1 cellular context compared by ENCODE assay signal in the genomic region with DNA sequence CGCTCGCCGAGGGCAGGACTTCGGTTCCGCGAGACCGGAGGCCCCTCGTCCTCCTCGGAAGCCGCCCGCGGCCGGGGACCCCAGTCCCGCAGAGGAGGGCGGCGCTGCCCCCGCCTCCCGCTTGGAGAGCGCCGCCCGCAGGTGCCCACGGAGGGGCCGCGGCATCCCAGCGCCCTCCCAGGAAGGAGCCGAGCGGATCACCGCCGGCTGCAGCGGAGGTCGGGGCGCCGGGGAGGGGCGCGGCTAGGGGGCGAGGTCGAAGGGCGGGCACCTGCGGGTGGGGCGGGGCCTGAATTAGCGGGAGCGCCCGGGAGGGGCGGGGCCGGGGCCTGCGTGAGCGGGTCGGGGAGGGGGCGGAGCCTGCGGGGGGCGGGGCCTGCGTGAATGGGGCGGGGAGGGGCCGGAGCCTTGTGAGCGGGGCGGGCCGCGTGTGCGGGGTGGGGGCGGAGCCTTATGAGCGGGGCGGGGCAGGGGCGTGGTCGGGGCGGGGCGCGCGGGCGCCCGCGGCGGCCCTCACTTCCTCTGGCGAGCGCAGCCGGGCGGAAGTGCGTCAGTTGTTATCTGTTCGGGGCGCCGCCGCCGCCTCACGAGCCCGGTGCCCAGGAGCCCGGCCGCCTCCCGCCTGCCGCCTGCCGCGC.
TF ChIP-seq lines count a peak whose summit lies in the region.

A gene (plus strand): TSS at position 550 of the 638 bp plus-strand sequence.

TF ChIP-seq in K562, 482 proteins besides CTCF, POLR2A, EP300 and RAD21 (continued from another document and continues in another):
- no peak for TF ChIP-seq HOXB6 (CRISPR knock-in tag; IDR thresholded peaks at IDR 0.05; ENCODE audit: borderline replicate concordance)
- TF ChIP-seq ZNF77 (CRISPR knock-in tag; IDR thresholded peaks at IDR 0.05): no peak
- no peak for TF ChIP-seq TBL1XR1 (IDR thresholded peaks at IDR 0.05; ENCODE audit: low read length in 2 of 2)
- TF ChIP-seq, protein P1, sequence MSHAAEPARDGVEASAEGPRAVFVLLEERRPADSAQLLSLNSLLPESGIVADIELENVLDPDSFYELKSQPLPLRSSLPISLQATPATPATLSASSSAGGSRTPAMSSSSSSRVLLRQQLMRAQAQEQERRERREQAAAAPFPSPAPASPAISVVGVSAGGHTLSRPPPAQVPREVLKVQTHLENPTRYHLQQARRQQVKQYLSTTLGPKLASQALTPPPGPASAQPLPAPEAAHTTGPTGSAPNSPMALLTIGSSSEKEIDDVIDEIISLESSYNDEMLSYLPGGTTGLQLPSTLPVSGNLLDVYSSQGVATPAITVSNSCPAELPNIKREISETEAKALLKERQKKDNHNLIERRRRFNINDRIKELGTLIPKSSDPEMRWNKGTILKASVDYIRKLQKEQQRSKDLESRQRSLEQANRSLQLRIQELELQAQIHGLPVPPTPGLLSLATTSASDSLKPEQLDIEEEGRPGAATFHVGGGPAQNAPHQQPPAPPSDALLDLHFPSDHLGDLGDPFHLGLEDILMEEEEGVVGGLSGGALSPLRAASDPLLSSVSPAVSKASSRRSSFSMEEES (CRISPR knock-in tag; IDR thresholded peaks at IDR 0.05): no peak
- no peak for TF ChIP-seq POLR2H (tag; IDR thresholded peaks at IDR 0.05; ENCODE audit: low read depth)
- TF ChIP-seq, protein P2, sequence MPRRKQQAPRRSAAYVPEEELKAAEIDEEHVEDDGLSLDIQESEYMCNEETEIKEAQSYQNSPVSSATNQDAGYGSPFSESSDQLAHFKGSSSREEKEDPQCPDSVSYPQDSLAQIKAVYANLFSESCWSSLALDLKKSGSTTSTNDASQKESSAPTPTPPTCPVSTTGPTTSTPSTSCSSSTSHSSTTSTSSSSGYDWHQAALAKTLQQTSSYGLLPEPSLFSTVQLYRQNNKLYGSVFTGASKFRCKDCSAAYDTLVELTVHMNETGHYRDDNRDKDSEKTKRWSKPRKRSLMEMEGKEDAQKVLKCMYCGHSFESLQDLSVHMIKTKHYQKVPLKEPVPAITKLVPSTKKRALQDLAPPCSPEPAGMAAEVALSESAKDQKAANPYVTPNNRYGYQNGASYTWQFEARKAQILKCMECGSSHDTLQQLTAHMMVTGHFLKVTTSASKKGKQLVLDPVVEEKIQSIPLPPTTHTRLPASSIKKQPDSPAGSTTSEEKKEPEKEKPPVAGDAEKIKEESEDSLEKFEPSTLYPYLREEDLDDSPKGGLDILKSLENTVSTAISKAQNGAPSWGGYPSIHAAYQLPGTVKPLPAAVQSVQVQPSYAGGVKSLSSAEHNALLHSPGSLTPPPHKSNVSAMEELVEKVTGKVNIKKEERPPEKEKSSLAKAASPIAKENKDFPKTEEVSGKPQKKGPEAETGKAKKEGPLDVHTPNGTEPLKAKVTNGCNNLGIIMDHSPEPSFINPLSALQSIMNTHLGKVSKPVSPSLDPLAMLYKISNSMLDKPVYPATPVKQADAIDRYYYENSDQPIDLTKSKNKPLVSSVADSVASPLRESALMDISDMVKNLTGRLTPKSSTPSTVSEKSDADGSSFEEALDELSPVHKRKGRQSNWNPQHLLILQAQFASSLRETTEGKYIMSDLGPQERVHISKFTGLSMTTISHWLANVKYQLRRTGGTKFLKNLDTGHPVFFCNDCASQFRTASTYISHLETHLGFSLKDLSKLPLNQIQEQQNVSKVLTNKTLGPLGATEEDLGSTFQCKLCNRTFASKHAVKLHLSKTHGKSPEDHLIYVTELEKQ (CRISPR knock-in tag; IDR thresholded peaks at IDR 0.05): no peak
- no peak for TF ChIP-seq BRF1 (IDR thresholded peaks at IDR 0.05; ENCODE audit: borderline replicate concordance, extremely low read depth, insufficient read length)
- 0 out of 2 replicates have a peak, but pooled peaks have one; percentile 32 for TF ChIP-seq HCFC1 (IDR thresholded peaks at IDR 0.05; ENCODE audit: low read depth, low read length)
- no peak for TF ChIP-seq ZC3H4 (CRISPR knock-in tag; IDR thresholded peaks at IDR 0.05; ENCODE audit: borderline replicate concordance)
- TF ChIP-seq CSDE1 (IDR thresholded peaks at IDR 0.05): no peak
- TF ChIP-seq NFRKB (IDR thresholded peaks at IDR 0.05; ENCODE audit: low read depth): no peak
- TF ChIP-seq EP400 (IDR thresholded peaks at IDR 0.05): no peak
- no peak for TF ChIP-seq ZNF583 (CRISPR knock-in tag; IDR thresholded peaks at IDR 0.05)
- TF ChIP-seq NFE2 (IDR thresholded peaks at IDR 0.05; ENCODE audit: low read depth): no peak
- TF ChIP-seq, protein P3, sequence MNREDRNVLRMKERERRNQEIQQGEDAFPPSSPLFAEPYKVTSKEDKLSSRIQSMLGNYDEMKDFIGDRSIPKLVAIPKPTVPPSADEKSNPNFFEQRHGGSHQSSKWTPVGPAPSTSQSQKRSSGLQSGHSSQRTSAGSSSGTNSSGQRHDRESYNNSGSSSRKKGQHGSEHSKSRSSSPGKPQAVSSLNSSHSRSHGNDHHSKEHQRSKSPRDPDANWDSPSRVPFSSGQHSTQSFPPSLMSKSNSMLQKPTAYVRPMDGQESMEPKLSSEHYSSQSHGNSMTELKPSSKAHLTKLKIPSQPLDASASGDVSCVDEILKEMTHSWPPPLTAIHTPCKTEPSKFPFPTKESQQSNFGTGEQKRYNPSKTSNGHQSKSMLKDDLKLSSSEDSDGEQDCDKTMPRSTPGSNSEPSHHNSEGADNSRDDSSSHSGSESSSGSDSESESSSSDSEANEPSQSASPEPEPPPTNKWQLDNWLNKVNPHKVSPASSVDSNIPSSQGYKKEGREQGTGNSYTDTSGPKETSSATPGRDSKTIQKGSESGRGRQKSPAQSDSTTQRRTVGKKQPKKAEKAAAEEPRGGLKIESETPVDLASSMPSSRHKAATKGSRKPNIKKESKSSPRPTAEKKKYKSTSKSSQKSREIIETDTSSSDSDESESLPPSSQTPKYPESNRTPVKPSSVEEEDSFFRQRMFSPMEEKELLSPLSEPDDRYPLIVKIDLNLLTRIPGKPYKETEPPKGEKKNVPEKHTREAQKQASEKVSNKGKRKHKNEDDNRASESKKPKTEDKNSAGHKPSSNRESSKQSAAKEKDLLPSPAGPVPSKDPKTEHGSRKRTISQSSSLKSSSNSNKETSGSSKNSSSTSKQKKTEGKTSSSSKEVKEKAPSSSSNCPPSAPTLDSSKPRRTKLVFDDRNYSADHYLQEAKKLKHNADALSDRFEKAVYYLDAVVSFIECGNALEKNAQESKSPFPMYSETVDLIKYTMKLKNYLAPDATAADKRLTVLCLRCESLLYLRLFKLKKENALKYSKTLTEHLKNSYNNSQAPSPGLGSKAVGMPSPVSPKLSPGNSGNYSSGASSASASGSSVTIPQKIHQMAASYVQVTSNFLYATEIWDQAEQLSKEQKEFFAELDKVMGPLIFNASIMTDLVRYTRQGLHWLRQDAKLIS (CRISPR knock-in tag; IDR thresholded peaks at IDR 0.05): no peak
- no peak for TF ChIP-seq ZNF212 (CRISPR knock-in tag; IDR thresholded peaks at IDR 0.05)
- TF ChIP-seq HEY1 (CRISPR knock-in tag; IDR thresholded peaks at IDR 0.05; ENCODE audit: borderline replicate concordance): no peak
- TF ChIP-seq SIN3B (IDR thresholded peaks at IDR 0.05; ENCODE audit: low read depth): no peak
- no peak for TF ChIP-seq TAL1 (IDR thresholded peaks at IDR 0.05)
- TF ChIP-seq, protein P4, sequence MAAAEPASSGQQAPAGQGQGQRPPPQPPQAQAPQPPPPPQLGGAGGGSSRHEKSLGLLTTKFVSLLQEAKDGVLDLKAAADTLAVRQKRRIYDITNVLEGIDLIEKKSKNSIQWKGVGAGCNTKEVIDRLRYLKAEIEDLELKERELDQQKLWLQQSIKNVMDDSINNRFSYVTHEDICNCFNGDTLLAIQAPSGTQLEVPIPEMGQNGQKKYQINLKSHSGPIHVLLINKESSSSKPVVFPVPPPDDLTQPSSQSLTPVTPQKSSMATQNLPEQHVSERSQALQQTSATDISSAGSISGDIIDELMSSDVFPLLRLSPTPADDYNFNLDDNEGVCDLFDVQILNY (CRISPR knock-in tag; IDR thresholded peaks at IDR 0.05): no peak
- no peak for TF ChIP-seq FOXM1 (IDR thresholded peaks at IDR 0.05; ENCODE audit: low read depth)
- TF ChIP-seq FOXM1 (CRISPR knock-in tag; IDR thresholded peaks at IDR 0.05; ENCODE audit: low read depth): no peak
- no peak for TF ChIP-seq ZNF347 (CRISPR knock-in tag; IDR thresholded peaks at IDR 0.05; ENCODE audit: low read depth)
- TF ChIP-seq ATF7 (IDR thresholded peaks at IDR 0.05): no peak
- no peak for TF ChIP-seq NR4A1 (CRISPR knock-in tag; IDR thresholded peaks at IDR 0.05)
- no peak for TF ChIP-seq NR4A1 (tag; IDR thresholded peaks at IDR 0.05)
- TF ChIP-seq SRF (CRISPR knock-in tag; IDR thresholded peaks at IDR 0.05): no peak
- no peak for TF ChIP-seq ZZZ3 (IDR thresholded peaks at IDR 0.05)
- TF ChIP-seq, protein P5, sequence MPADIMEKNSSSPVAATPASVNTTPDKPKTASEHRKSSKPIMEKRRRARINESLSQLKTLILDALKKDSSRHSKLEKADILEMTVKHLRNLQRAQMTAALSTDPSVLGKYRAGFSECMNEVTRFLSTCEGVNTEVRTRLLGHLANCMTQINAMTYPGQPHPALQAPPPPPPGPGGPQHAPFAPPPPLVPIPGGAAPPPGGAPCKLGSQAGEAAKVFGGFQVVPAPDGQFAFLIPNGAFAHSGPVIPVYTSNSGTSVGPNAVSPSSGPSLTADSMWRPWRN (IDR thresholded peaks at IDR 0.05; ENCODE audit: low read depth): no peak
- TF ChIP-seq TAF15 (IDR thresholded peaks at IDR 0.05; ENCODE audit: low read depth, low read length): no peak
- TF ChIP-seq BHLHE40 (IDR thresholded peaks at IDR 0.05; ENCODE audit: low read length): peak; percentile 47
- TF ChIP-seq ZNF57 (CRISPR knock-in tag; IDR thresholded peaks at IDR 0.05): no peak
- TF ChIP-seq GTF2A2 (tag; IDR thresholded peaks at IDR 0.05): no peak
- no peak for TF ChIP-seq ZNF830 (CRISPR knock-in tag; IDR thresholded peaks at IDR 0.05)
- TF ChIP-seq ZBTB1 (CRISPR knock-in tag; IDR thresholded peaks at IDR 0.05; ENCODE audit: borderline replicate concordance, low read depth): no peak
- no peak for TF ChIP-seq KDM1A (IDR thresholded peaks at IDR 0.05)
- TF ChIP-seq, protein P6, sequence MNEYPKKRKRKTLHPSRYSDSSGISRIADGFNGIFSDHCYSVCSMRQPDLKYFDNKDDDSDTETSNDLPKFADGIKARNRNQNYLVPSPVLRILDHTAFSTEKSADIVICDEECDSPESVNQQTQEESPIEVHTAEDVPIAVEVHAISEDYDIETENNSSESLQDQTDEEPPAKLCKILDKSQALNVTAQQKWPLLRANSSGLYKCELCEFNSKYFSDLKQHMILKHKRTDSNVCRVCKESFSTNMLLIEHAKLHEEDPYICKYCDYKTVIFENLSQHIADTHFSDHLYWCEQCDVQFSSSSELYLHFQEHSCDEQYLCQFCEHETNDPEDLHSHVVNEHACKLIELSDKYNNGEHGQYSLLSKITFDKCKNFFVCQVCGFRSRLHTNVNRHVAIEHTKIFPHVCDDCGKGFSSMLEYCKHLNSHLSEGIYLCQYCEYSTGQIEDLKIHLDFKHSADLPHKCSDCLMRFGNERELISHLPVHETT (CRISPR knock-in tag; conservative IDR thresholded peaks at IDR 0.05 in 1 of 2, IDR thresholded peaks at IDR 0.05 in 1 of 2): 0 out of 4 replicates have a peak, but pooled peaks of 1 of the 2 experiments have one; percentile 36
- no peak for TF ChIP-seq NCOA1 (IDR thresholded peaks at IDR 0.05; ENCODE audit: low read depth)
- no peak for TF ChIP-seq SMAD4 (CRISPR knock-in tag; conservative IDR thresholded peaks at IDR 0.05)
- TF ChIP-seq ZNF143 (CRISPR knock-in tag; IDR thresholded peaks at IDR 0.05): no peak
- no peak for TF ChIP-seq TCF7 (IDR thresholded peaks at IDR 0.05; ENCODE audit: borderline replicate concordance)
- TF ChIP-seq TAF7 (tag; IDR thresholded peaks at IDR 0.05): no peak
- TF ChIP-seq, protein P7, sequence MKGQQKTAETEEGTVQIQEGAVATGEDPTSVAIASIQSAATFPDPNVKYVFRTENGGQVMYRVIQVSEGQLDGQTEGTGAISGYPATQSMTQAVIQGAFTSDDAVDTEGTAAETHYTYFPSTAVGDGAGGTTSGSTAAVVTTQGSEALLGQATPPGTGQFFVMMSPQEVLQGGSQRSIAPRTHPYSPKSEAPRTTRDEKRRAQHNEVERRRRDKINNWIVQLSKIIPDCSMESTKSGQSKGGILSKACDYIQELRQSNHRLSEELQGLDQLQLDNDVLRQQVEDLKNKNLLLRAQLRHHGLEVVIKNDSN (CRISPR knock-in tag; IDR thresholded peaks at IDR 0.05): no peak
- peak; percentile 69; the same call in 1 of the 2 replicates for TF ChIP-seq RB1 (IDR thresholded peaks at IDR 0.05; ENCODE audit: low read depth)
- TF ChIP-seq BRD4 (IDR thresholded peaks at IDR 0.05): no peak
- peak; percentile 20; the same call in 1 of the 2 replicates for TF ChIP-seq KDM2B (CRISPR knock-in tag; IDR thresholded peaks at IDR 0.05)
- TF ChIP-seq GABPB2 (CRISPR knock-in tag; conservative IDR thresholded peaks at IDR 0.05): no peak
- TF ChIP-seq ZNF707 (CRISPR knock-in tag; conservative IDR thresholded peaks at IDR 0.05): no peak
- TF ChIP-seq KLF1 (tag; IDR thresholded peaks at IDR 0.05): no peak
- no peak for TF ChIP-seq ETV1 (tag; conservative IDR thresholded peaks at IDR 0.05; ENCODE audit: low read depth)
- TF ChIP-seq, protein P8, sequence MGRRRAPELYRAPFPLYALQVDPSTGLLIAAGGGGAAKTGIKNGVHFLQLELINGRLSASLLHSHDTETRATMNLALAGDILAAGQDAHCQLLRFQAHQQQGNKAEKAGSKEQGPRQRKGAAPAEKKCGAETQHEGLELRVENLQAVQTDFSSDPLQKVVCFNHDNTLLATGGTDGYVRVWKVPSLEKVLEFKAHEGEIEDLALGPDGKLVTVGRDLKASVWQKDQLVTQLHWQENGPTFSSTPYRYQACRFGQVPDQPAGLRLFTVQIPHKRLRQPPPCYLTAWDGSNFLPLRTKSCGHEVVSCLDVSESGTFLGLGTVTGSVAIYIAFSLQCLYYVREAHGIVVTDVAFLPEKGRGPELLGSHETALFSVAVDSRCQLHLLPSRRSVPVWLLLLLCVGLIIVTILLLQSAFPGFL (CRISPR knock-in tag; IDR thresholded peaks at IDR 0.05): no peak
- no peak for TF ChIP-seq KAT8 (IDR thresholded peaks at IDR 0.05; ENCODE audit: low read depth)
- TF ChIP-seq, protein P9, sequence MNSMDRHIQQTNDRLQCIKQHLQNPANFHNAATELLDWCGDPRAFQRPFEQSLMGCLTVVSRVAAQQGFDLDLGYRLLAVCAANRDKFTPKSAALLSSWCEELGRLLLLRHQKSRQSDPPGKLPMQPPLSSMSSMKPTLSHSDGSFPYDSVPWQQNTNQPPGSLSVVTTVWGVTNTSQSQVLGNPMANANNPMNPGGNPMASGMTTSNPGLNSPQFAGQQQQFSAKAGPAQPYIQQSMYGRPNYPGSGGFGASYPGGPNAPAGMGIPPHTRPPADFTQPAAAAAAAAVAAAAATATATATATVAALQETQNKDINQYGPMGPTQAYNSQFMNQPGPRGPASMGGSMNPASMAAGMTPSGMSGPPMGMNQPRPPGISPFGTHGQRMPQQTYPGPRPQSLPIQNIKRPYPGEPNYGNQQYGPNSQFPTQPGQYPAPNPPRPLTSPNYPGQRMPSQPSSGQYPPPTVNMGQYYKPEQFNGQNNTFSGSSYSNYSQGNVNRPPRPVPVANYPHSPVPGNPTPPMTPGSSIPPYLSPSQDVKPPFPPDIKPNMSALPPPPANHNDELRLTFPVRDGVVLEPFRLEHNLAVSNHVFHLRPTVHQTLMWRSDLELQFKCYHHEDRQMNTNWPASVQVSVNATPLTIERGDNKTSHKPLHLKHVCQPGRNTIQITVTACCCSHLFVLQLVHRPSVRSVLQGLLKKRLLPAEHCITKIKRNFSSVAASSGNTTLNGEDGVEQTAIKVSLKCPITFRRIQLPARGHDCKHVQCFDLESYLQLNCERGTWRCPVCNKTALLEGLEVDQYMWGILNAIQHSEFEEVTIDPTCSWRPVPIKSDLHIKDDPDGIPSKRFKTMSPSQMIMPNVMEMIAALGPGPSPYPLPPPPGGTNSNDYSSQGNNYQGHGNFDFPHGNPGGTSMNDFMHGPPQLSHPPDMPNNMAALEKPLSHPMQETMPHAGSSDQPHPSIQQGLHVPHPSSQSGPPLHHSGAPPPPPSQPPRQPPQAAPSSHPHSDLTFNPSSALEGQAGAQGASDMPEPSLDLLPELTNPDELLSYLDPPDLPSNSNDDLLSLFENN (IDR thresholded peaks at IDR 0.05; ENCODE audit: low read depth in 2 of 2, low read length in 2 of 2): no peak
- TF ChIP-seq ZNF24 (IDR thresholded peaks at IDR 0.05): no peak
